ENCODE assay signal across 12 cellular contexts in the genomic region with DNA sequence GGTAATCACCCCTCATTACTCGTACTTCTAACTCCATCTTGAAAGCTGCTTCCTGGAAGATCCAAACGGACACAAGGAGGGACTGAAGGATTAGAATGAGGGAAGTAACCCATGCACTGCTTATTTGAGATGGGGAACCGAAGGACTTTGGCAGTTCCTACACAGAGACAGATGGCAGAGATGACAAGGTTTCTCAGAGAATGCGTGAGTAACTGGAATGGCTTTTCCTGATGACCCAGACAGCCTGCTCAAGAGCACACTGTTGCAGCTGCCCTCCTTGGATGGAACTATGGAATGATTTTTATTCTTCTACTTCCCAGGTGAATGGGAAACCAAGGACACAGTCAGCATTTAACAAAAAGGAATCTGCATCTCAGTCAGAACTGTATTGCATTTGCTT.
"Had no signal": no experiment of that assay in that cellular context is flagged by ENCODE, and none has a peak within 500 bp of the region (broad histone marks: within the 10 kb centered on the region; RNA-seq: fewer than 3 reads in every experiment).

No MANE protein-coding gene starts in this region.

- H3K27me3 ChIP-seq: heart left ventricle, neural progenitor cell, pancreas had no signal

- H3K9me3 ChIP-seq: pancreas had no signal

- ATAC-seq: heart left ventricle, pancreas, T-helper 17 cell had no signal

- H3K4me3 ChIP-seq: heart left ventricle, neural progenitor cell, pancreas had no signal

- H3K27ac ChIP-seq: heart left ventricle, neural progenitor cell, pancreas had no signal

- H3K4me2 ChIP-seq: neural progenitor cell had no signal

- H3K36me3 ChIP-seq: heart left ventricle, neural progenitor cell, pancreas had no signal

- H3K9ac ChIP-seq: neural progenitor cell had no signal

- DNase-seq: activated B cell treated with CpG ODN at 0.5 μM for 24 hours; activated CD4-positive, alpha-beta T cell treated with anti-CD3 and anti-CD28 coated beads, Interleukin-2, amount 10 ng/mL, durations not matched to agents 24 days and 14 days; activated CD8-positive, alpha-beta memory T cell treated with anti-CD3 and anti-CD28 coated beads for 24 hours; activated naive CD4-positive, alpha-beta T cell treated with Interleukin-2 at 50 U/mL for 16 hours; central memory CD4-positive, alpha-beta T cell; foreskin melanocyte; heart left ventricle; kidney; pancreas; stimulated activated CD4-positive, alpha-beta T cell treated with anti-CD3 and anti-CD28 coated beads, Interleukin-4, amount 100 ng/mL, for 4 hours; T-helper 17 cell had no signal

- H2AFZ ChIP-seq: neural progenitor cell had no signal
